In genomic region chr5:78720997-78721396, GRCh38 we compare ENCODE assay signal across 18 cellular contexts.
DNase-seq lines count a peak whose midpoint lies in the region; ATAC-seq and TF ChIP-seq lines count a peak whose summit lies in the region.
"Had no signal": no experiment of that assay in that cellular context is flagged by ENCODE, and none has a peak within 500 bp of the region (broad histone marks: within the 10 kb centered on the region; RNA-seq: fewer than 3 reads in every experiment).

No MANE protein-coding gene starts in this region.

- no peak for TF ChIP-seq CTCF in Caco-2 (IDR thresholded peaks at IDR 0.05; ENCODE audit: insufficient read depth in 1 of 2, low read depth in 1 of 2, low read length in 1 of 2, severe bottlenecking in 1 of 2, unreplicated experiment in 1 of 2)
- no peak for TF ChIP-seq CTCF in epithelial cell of esophagus (IDR thresholded peaks at IDR 0.05; ENCODE audit: insufficient read depth, low read depth, low read length, missing control alignments)
- no peak for TF ChIP-seq CTCF in stomach (IDR thresholded peaks at IDR 0.05)

- H3K27ac Mint-ChIP-seq in Caco-2 (ENCODE audit: unreplicated experiment), result peak overlapping the region; percentile 12
- H3K27ac Mint-ChIP-seq: activated CD8-positive, alpha-beta T cell treated with anti-CD3 and anti-CD28 coated beads for 36 hours; activated T-cell treated with anti-CD3 and anti-CD28 coated beads, Interleukin-2, amount 50 U/mL, for 72 hours had no signal

- H2AFZ ChIP-seq in neuron (ENCODE audit: low read depth, low read length), result peak overlapping the region; percentile 13
- H2AFZ ChIP-seq: parathyroid adenoma, PC-9 had no signal

- no peaks in the 10 kb centered on the region for H3K36me3 ChIP-seq in Caco-2 (ENCODE audit: control insufficient read depth, insufficient read depth, low read length)
- no peaks in the 10 kb centered on the region for H3K36me3 ChIP-seq in neuron (ENCODE audit: insufficient read depth, low read length)
- no peaks in the 10 kb centered on the region for H3K36me3 ChIP-seq in stomach
- H3K36me3 ChIP-seq: uterus had no signal

- no peak for DNase-seq in Caco-2
- peak; percentile 38 for DNase-seq in NCI-H345 (lab: John Stamatoyannopoulos, UW)
- peak; percentile 48 for DNase-seq in epithelial cell of esophagus (ENCODE audit: low read depth)
- DNase-seq in Right ventricle myocardium superior, result no peak
- DNase-seq in stomach, result no peak
- DNase-seq: activated CD8-positive, alpha-beta T cell treated with anti-CD3 and anti-CD28 coated beads for 36 hours; activated T-cell treated with anti-CD3 and anti-CD28 coated beads, Interleukin-2, amount 50 U/mL, for 72 hours; AML-193; NCI-H1092 treated with DMSO at 0.1 percent for 48 hours; NCI-H2227 treated with DMSO at 0.1 percent for 48 hours; PC-9; stimulated activated naive CD4-positive, alpha-beta T cell treated with Interleukin-2 at 50 U/mL for 16 hours; uterus had no signal

- no TSS peak for BruUV-seq in Caco-2 (replicated peaks; lab: Mats Ljungman, UMichigan)

- no peak for TF ChIP-seq POLR2A in stomach (IDR thresholded peaks at IDR 0.05)

- peak overlapping the region in 1 of 5 donors; percentile 32 for H3K27ac ChIP-seq in stomach
- H3K27ac ChIP-seq: parathyroid adenoma, PC-9, uterus had no signal

- H3K4me1 ChIP-seq in Caco-2 (peaks cover 35% of the 10 kb centered on the region), neuron (ENCODE audit: insufficient read depth, low read length) (peaks cover 12% of the 10 kb centered on the region), stomach (peaks cover 5 to 16% (median 11%) of the 10 kb centered on the region in 4 donors)
- H3K4me1 ChIP-seq: parathyroid adenoma, uterus had no signal

- peaks cover 9% of the 10 kb centered on the region for H3K9me3 Mint-ChIP-seq in Caco-2 (ENCODE audit: unreplicated experiment)
- H3K9me3 Mint-ChIP-seq: activated CD8-positive, alpha-beta T cell treated with anti-CD3 and anti-CD28 coated beads for 36 hours; activated T-cell treated with anti-CD3 and anti-CD28 coated beads, Interleukin-2, amount 50 U/mL, for 72 hours; central memory CD8-positive, alpha-beta T cell had no signal

- ATAC-seq in Right ventricle myocardium superior (ENCODE audit: poor library complexity), result no peak
- no peak for ATAC-seq in GM18873 (IDR thresholded peaks at IDR 0.05; ENCODE audit: low FRiP score, unreplicated experiment)
- ATAC-seq in HG03342 (IDR thresholded peaks at IDR 0.05; ENCODE audit: unreplicated experiment), result no peak
- ATAC-seq: activated CD8-positive, alpha-beta T cell treated with anti-CD3 and anti-CD28 coated beads for 36 hours; activated T-cell treated with anti-CD3 and anti-CD28 coated beads, Interleukin-2, amount 50 U/mL, for 72 hours had no signal

- intact Hi-C loops in Caco-2 (cut with micrococcal nuclease; ENCODE audit: unreplicated experiment) (no loop called here), Right ventricle myocardium superior (cut with DNase I) (no loop called here), stomach (cut with DNase I; ENCODE audit: low total_unique reads) (no loop called here)

- no peaks in the 10 kb centered on the region for H3K27me3 ChIP-seq in Caco-2 (replicated peaks; ENCODE audit: control insufficient read depth, insufficient read depth, low read length)
- H3K27me3 ChIP-seq in neuron (ENCODE audit: insufficient read depth, low read length), result no peaks in the 10 kb centered on the region
- no peaks in the 10 kb centered on the region for H3K27me3 ChIP-seq in stomach
- H3K27me3 ChIP-seq: uterus had no signal

- H3K27me3 Mint-ChIP-seq in Caco-2 (ENCODE audit: insufficient read depth, unreplicated experiment), result no peaks in the 10 kb centered on the region
- H3K27me3 Mint-ChIP-seq: activated CD8-positive, alpha-beta T cell treated with anti-CD3 and anti-CD28 coated beads for 36 hours had no signal

- H3K4me3 ChIP-seq in Caco-2 (ENCODE audit: low read depth, low read length) (no peak overlapping the region), epithelial cell of esophagus (ENCODE audit: low read length) (no peak overlapping the region), neuron (ENCODE audit: low read length) (no peak overlapping the region), stomach (no peak overlapping the region)
- H3K4me3 ChIP-seq: PC-9, uterus had no signal

- H3K9me3 ChIP-seq in Caco-2 (no peaks in the 10 kb centered on the region), neuron (ENCODE audit: low read length) (no peaks in the 10 kb centered on the region), stomach (no peaks in the 10 kb centered on the region)
- H3K9me3 ChIP-seq: uterus had no signal

- H3K4me3 Mint-ChIP-seq in Caco-2 (ENCODE audit: unreplicated experiment), result no peak overlapping the region
- H3K4me3 Mint-ChIP-seq: activated CD8-positive, alpha-beta T cell treated with anti-CD3 and anti-CD28 coated beads for 36 hours; activated T-cell treated with anti-CD3 and anti-CD28 coated beads, Interleukin-2, amount 50 U/mL, for 72 hours; central memory CD8-positive, alpha-beta T cell had no signal

- 51 to 69% (median 61%) methylated on average over 5 of the region's 5 CpGs for WGBS in stomach, 5 donors

- CTCF ChIA-PET in Caco-2 (lab: Charles Lee), result no interaction called here

- POLR2A ChIA-PET in Caco-2 (lab: Charles Lee), result interaction anchor here (1.2 kb wide), 1 partner anchor 21 kb away, joined by 3 read pairs; no protein-coding TSS in a partner anchor

- TF ChIP-seq EP300 in stomach (IDR thresholded peaks at IDR 0.05), result no peak

- peaks cover 15% of the 10 kb centered on the region for H3K4me1 Mint-ChIP-seq in Caco-2 (ENCODE audit: low read depth, unreplicated experiment)
- H3K4me1 Mint-ChIP-seq: central memory CD8-positive, alpha-beta T cell had no signal

- no peaks in the 10 kb centered on the region for H3K36me3 Mint-ChIP-seq in Caco-2 (ENCODE audit: insufficient read depth, unreplicated experiment)

Comparison
In these comparisons a context has a peak if more than half of its experiments do, and no peak if none do; other contexts are left out.
1. DNase-seq: peak in NCI-H345 (single experiment) and epithelial cell of esophagus (single experiment); none in Caco-2 (0 of 2), Right ventricle myocardium superior (single experiment) and stomach (single experiment).